10 cellular contexts compared by ENCODE assay signal in genomic region chr17:60174767-60175166, GRCh38. TPM values are rescaled to one million over a fixed set of nuclear protein-coding genes. Genes with fewer than 3 reads are reported as not detected.
DNase-seq lines count a peak whose midpoint lies in the region; FAIRE-seq and TF ChIP-seq lines count a peak whose summit lies in the region.
"Not testable (repeated sequence)": the region's sequence is repeated elsewhere in the genome, so short reads cannot be mapped to it uniquely, and the experiment has no call there.
"Had no signal": no experiment of that assay in that cellular context is flagged by ENCODE, and none has a peak within 500 bp of the region (broad histone marks: within the 10 kb centered on the region; RNA-seq: fewer than 3 reads in every experiment).

No MANE protein-coding gene starts in this region.

- not testable (repeated sequence) for H3F3A ChIP-seq in DOHH2 (ENCODE audit: control insufficient read depth, insufficient read depth)

- H3K9me2 ChIP-seq in DOHH2 (replicated peaks; ENCODE audit: control insufficient read depth, low read length) = not testable (repeated sequence)

- H3K27me3 ChIP-seq in DOHH2 (ENCODE audit: control insufficient read depth, low read length) = not testable (repeated sequence)

- not testable (repeated sequence) for FAIRE-seq in HTR-8/SVneo (lab: Jason Lieb, UNC); kidney (lab: Jason Lieb, UNC)

- H3K79me2 ChIP-seq in DOHH2 (ENCODE audit: control insufficient read depth, low read length) = not testable (repeated sequence)

- not testable (repeated sequence) for H3K27ac Mint-ChIP-seq in osteocyte (ENCODE audit: unreplicated experiment)

- H3K4me3 ChIP-seq in DOHH2 (ENCODE audit: low read length); astrocyte of the spinal cord (ENCODE audit: low read depth, low read length); epithelial cell of proximal tubule (ENCODE audit: low read depth, low read length); kidney (ENCODE audit: low read length in 2 of 2): not testable (repeated sequence)

- not testable (repeated sequence) for H3K36me3 ChIP-seq in DOHH2 (ENCODE audit: control insufficient read depth, low read length); kidney (ENCODE audit: control insufficient read depth in 1 of 2, insufficient read depth in 2 of 2, low read length in 2 of 2)

- DNase-seq in HTR-8/SVneo (ENCODE audit: insufficient read length, low spot score) = peak; percentile 17
- DNase-seq in OCI-M1 (lab: John Stamatoyannopoulos, UW) = peak; percentile 45
- DNase-seq in astrocyte of the spinal cord (ENCODE audit: low read depth, low spot score); epithelial cell of proximal tubule (ENCODE audit: low read depth); kidney: not testable (repeated sequence)
- peak; percentile 68 for DNase-seq in osteocyte (ENCODE audit: extremely low spot score, unreplicated experiment)

- not testable (repeated sequence) for H3K36me3 Mint-ChIP-seq in osteocyte (ENCODE audit: unreplicated experiment)

- not testable (repeated sequence) for H4K20me1 ChIP-seq in DOHH2 (ENCODE audit: control insufficient read depth, insufficient read depth, low read depth, low read length)

- H3K9me3 ChIP-seq in DOHH2 (ENCODE audit: control insufficient read depth, insufficient read depth, low read length); kidney (ENCODE audit: control insufficient read depth in 1 of 2, low read length in 2 of 2): not testable (repeated sequence)

- H3K27ac ChIP-seq in DOHH2 (ENCODE audit: low read depth, low read length); kidney (ENCODE audit: low read depth in 2 of 2, low read length in 2 of 2): not testable (repeated sequence)

- TF ChIP-seq CTCF in DOHH2 (IDR thresholded peaks at IDR 0.05; ENCODE audit: low read depth, low read length, poor library complexity, severe bottlenecking) (peak; percentile 28), astrocyte of the spinal cord (IDR thresholded peaks at IDR 0.05; ENCODE audit: low read depth, low read length) (peak; percentile 19), epithelial cell of proximal tubule (conservative IDR thresholded peaks at IDR 0.05; ENCODE audit: low read depth, low read length) (peak; percentile 62), kidney (IDR thresholded peaks at IDR 0.05; ENCODE audit: borderline replicate concordance, extremely low read depth, insufficient read depth) (peak; percentile 47), osteocyte (IDR thresholded peaks at IDR 0.05) (peak; percentile 48)

- peaks cover 24% of the 10 kb centered on the region for H3K4me1 Mint-ChIP-seq in osteocyte (ENCODE audit: unreplicated experiment)

- not testable (repeated sequence) for H3K9me3 Mint-ChIP-seq in osteocyte (ENCODE audit: unreplicated experiment)

- intact Hi-C loops in kidney (cut with DNase I) = not testable (repeated sequence)

- not testable (repeated sequence) for H3K4me3 Mint-ChIP-seq in osteocyte (ENCODE audit: unreplicated experiment)

- not testable (repeated sequence) for H3K4me2 ChIP-seq in DOHH2 (ENCODE audit: low read length)

- H3K27me3 Mint-ChIP-seq in osteocyte (ENCODE audit: unreplicated experiment) = not testable (repeated sequence)

- not testable (repeated sequence) for H3K4me1 ChIP-seq in DOHH2 (ENCODE audit: control insufficient read depth, low read length); kidney (ENCODE audit: control insufficient read depth in 1 of 2, insufficient read depth in 1 of 2, low read depth in 1 of 2, low read length in 2 of 2)

- H3K9ac ChIP-seq in kidney (ENCODE audit: low read length in 2 of 2) = not testable (repeated sequence)

- in situ Hi-C loops in astrocyte of the spinal cord (cut with HindIII; ENCODE audit: low sequenced_read_pairs) = not testable (repeated sequence)

RNA-seq across cellular contexts. Expression of gene CA4, which starts 25.0 kb away (rescaled TPM):
- not detected in 2 replicates for total RNA-seq in epithelial cell of proximal tubule
- total RNA-seq in kidney = 25.3 TPM
- 102 TPM for polyA plus RNA-seq in kidney (ENCODE audit: insufficient read depth, low read depth, low replicate concordance)
- not detected in 2 replicates for total RNA-seq in osteocyte
- total RNA-seq: activated T-helper 1 cell treated with anti-CD3 and anti-CD28 coated beads, Interleukin-12 subunit alpha, Interleukin-12 subunit beta, Interleukin-2, Interleukin-4 antibody, amounts not matched to agents 30 ng/mL and 10 ng/mL and 1 ng/mL, durations not matched to agents 14 hours and 24 hours and 36 hours; CD4-positive, alpha-beta memory T cell; naive thymus-derived CD8-positive, alpha-beta T cell had no signal
- polyA plus RNA-seq: CD4-positive, alpha-beta memory T cell; naive thymus-derived CD8-positive, alpha-beta T cell had no signal

Comparison
In these comparisons a context has a peak if more than half of its experiments do, and no peak if none do; other contexts are left out.
1. RNA of gene CA4, which starts 25.0 kb away (total RNA-seq): 25.3 TPM in kidney (single experiment); not detected in epithelial cell of proximal tubule and not detected in osteocyte; every median in the first group is over 10 times any median in the second.
2. Peak in every context shown above with its lines, with median percentiles within 50 percentile points of each other: CTCF ChIP-seq.